14 cellular contexts compared by ENCODE assay signal in the genomic region with DNA sequence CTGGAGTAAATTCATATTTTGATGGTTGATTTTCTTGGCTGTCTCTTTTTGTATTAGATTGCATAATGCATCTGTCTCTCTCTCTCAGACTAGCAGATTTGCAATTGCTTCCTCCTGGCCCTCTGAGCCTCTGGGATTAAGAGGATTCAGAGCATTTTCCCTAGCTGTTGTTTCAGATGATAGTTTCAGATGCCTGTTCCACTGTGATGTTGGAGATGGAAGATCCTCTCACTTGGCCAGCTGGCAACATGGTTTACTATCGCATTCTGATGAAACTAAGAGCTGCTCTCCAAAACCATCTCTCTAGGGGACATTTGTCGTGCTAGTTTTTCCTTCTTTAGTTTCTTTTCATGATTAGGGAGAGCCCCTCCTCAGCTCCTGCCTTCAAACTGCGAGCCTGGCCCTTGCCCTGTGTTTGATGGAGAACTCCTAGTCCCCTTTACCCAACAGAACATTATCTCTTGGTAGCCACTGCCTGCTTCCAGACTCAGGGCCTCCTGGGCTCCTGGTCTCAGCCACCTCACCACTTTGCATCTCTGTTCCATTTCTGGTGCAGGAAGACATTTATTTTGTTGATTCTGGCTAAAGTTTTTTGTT.
"Had no signal": no experiment of that assay in that cellular context is flagged by ENCODE, and none has a peak within 500 bp of the region (broad histone marks: within the 10 kb centered on the region; RNA-seq: fewer than 3 reads in every experiment).

No MANE protein-coding gene starts in this region.

- ATAC-seq: activated T-helper 17 cell treated with anti-CD3 and anti-CD28 coated beads, Interleukin-2, amount 50 U/mL, for 72 hours; natural killer cell treated with Interleukin-12 subunit alpha and Interleukin-12 subunit beta and Interleukin-15 and Interleukin-18, amount 100 ng/mL, for 72 hours; stimulated activated naive CD8-positive, alpha-beta T cell treated with anti-CD3 and anti-CD28 coated beads, Interleukin-15, amount 100 ng/mL, for 72 hours had no signal

- H3K9me3 ChIP-seq: adrenal gland had no signal

- H3K27ac Mint-ChIP-seq: activated naive CD4-positive, alpha-beta T cell treated with anti-CD3 and anti-CD28 coated beads for 36 hours; activated T-helper 17 cell treated with anti-CD3 and anti-CD28 coated beads, Interleukin-2, amount 50 U/mL, for 72 hours; natural killer cell treated with Interleukin-12 subunit alpha and Interleukin-12 subunit beta and Interleukin-15 and Interleukin-18, amount 100 ng/mL, for 72 hours had no signal

- H3K27me3 ChIP-seq: adrenal gland had no signal

- H3K27ac ChIP-seq: adrenal gland had no signal

- H3K4me1 ChIP-seq: adrenal gland had no signal

- H3K4me3 Mint-ChIP-seq: activated naive CD4-positive, alpha-beta T cell treated with anti-CD3 and anti-CD28 coated beads for 36 hours; activated T-helper 17 cell treated with anti-CD3 and anti-CD28 coated beads, Interleukin-2, amount 50 U/mL, for 72 hours; natural killer cell treated with Interleukin-12 subunit alpha and Interleukin-12 subunit beta and Interleukin-15 and Interleukin-18, amount 100 ng/mL, for 72 hours; stimulated activated naive CD8-positive, alpha-beta T cell treated with anti-CD3 and anti-CD28 coated beads, Interleukin-15, amount 100 ng/mL, for 72 hours had no signal

- DNase-seq: activated CD4-positive, alpha-beta T cell treated with anti-CD3 and anti-CD28 coated beads for 4 hours; activated CD8-positive, alpha-beta memory T cell treated with anti-CD3 and anti-CD28 coated beads for 24 hours; activated naive CD4-positive, alpha-beta T cell treated with anti-CD3 and anti-CD28 coated beads for 36 hours; activated T-cell treated with anti-CD3 and anti-CD28 coated beads for 4 hours; central memory CD4-positive, alpha-beta T cell; cortex of kidney; effector CD8-positive, alpha-beta T cell; stimulated activated CD4-positive, alpha-beta T cell treated with anti-CD3 and anti-CD28 coated beads, Interleukin-4, amount 100 ng/mL, for 4 hours; stimulated activated naive CD8-positive, alpha-beta T cell treated with anti-CD3 and anti-CD28 coated beads, Interleukin-15, amount 100 ng/mL, for 72 hours; T-helper 9 cell had no signal

- H3K4me3 ChIP-seq: adrenal gland, skin epidermis had no signal

- H3K4me1 Mint-ChIP-seq: activated T-helper 17 cell treated with anti-CD3 and anti-CD28 coated beads, Interleukin-2, amount 50 U/mL, for 72 hours; stimulated activated naive CD8-positive, alpha-beta T cell treated with anti-CD3 and anti-CD28 coated beads, Interleukin-15, amount 100 ng/mL, for 72 hours had no signal

- H3K36me3 Mint-ChIP-seq: natural killer cell treated with Interleukin-12 subunit alpha and Interleukin-12 subunit beta and Interleukin-15 and Interleukin-18, amount 100 ng/mL, for 72 hours had no signal

- H3K36me3 ChIP-seq: adrenal gland had no signal

- H3K9me3 Mint-ChIP-seq: activated naive CD4-positive, alpha-beta T cell treated with anti-CD3 and anti-CD28 coated beads for 36 hours; activated T-helper 17 cell treated with anti-CD3 and anti-CD28 coated beads, Interleukin-2, amount 50 U/mL, for 72 hours; natural killer cell treated with Interleukin-12 subunit alpha and Interleukin-12 subunit beta and Interleukin-15 and Interleukin-18, amount 100 ng/mL, for 72 hours; stimulated activated naive CD8-positive, alpha-beta T cell treated with anti-CD3 and anti-CD28 coated beads, Interleukin-15, amount 100 ng/mL, for 72 hours had no signal
